In the genomic region with DNA sequence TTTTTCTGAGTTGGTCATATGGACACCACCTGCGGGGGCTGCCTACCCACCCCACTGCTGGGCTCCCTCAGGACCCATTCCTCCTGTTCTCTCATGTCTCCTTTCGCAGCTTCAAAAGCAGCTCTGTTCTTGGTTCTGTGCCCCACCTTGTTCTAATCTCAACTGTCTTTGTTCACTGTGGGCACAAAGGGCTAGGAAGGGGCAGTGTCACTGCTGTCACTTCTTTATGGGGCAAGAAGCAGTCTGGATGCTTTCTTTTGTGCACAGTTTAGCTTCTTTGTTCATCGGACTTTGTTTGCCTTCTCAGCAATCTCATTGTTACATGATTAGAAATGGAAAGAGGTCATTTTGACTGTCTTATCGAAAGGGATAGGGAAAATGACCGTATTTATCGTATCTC, we compare ENCODE assay signal across 17 cellular contexts. TPM values are rescaled to one million over a fixed set of nuclear protein-coding genes. Genes with fewer than 3 reads are reported as not detected.
"Had no signal": no experiment of that assay in that cellular context is flagged by ENCODE, and none has a peak within 500 bp of the region (broad histone marks: within the 10 kb centered on the region; RNA-seq: fewer than 3 reads in every experiment).

No MANE protein-coding gene starts in this region.

- H3K4me3 Mint-ChIP-seq: activated naive CD4-positive, alpha-beta T cell treated with anti-CD3 and anti-CD28 coated beads, Interleukin-2, amount 10 ng/mL, durations not matched to agents 7 days and 5 days; naive thymus-derived CD8-positive, alpha-beta T cell; stimulated activated effector memory CD8-positive, alpha-beta T cell treated with anti-CD3 and anti-CD28 coated beads, Interleukin-12 subunit alpha, Interleukin-12 subunit beta, amount 100 ng/mL, for 72 hours; T-helper 1 cell treated with Interleukin-12 subunit alpha and Interleukin-12 subunit beta and Interleukin-4 antibody, amounts not matched to agents 30 μg/mL and 1 μg/mL, for 36 hours had no signal

- H3K9me3 ChIP-seq: psoas muscle, vagina had no signal

- H3K27me3 Mint-ChIP-seq: activated naive CD4-positive, alpha-beta T cell treated with anti-CD3 and anti-CD28 coated beads, Interleukin-2, amount 10 ng/mL, durations not matched to agents 7 days and 5 days; naive thymus-derived CD8-positive, alpha-beta T cell had no signal

- H3K27ac Mint-ChIP-seq: activated naive CD4-positive, alpha-beta T cell treated with anti-CD3 and anti-CD28 coated beads, Interleukin-2, amount 10 ng/mL, durations not matched to agents 7 days and 5 days; activated T-helper 2 cell treated with anti-CD3 and anti-CD28 coated beads, Interferon-gamma antibody, Interleukin-2, Interleukin-4, amounts not matched to agents 10 μg/mL and 5 μg/mL and 100 μg/mL, durations not matched to agents 14 hours and 24 hours and 36 hours; naive thymus-derived CD8-positive, alpha-beta T cell; stimulated activated effector memory CD8-positive, alpha-beta T cell treated with anti-CD3 and anti-CD28 coated beads, Interleukin-12 subunit alpha, Interleukin-12 subunit beta, amount 100 ng/mL, for 72 hours; T-helper 1 cell treated with Interleukin-12 subunit alpha and Interleukin-12 subunit beta and Interleukin-4 antibody, amounts not matched to agents 30 μg/mL and 1 μg/mL, for 36 hours had no signal

- H3K27ac ChIP-seq: psoas muscle, vagina, VCaP had no signal

- H3K9me3 Mint-ChIP-seq: activated naive CD4-positive, alpha-beta T cell treated with anti-CD3 and anti-CD28 coated beads, Interleukin-2, amount 10 ng/mL, durations not matched to agents 7 days and 5 days; activated T-helper 2 cell treated with anti-CD3 and anti-CD28 coated beads, Interferon-gamma antibody, Interleukin-2, Interleukin-4, amounts not matched to agents 10 μg/mL and 5 μg/mL and 100 μg/mL, durations not matched to agents 14 hours and 24 hours and 36 hours; naive thymus-derived CD8-positive, alpha-beta T cell; stimulated activated effector memory CD8-positive, alpha-beta T cell treated with anti-CD3 and anti-CD28 coated beads, Interleukin-12 subunit alpha, Interleukin-12 subunit beta, amount 100 ng/mL, for 72 hours; T-helper 1 cell treated with Interleukin-12 subunit alpha and Interleukin-12 subunit beta and Interleukin-4 antibody, amounts not matched to agents 30 μg/mL and 1 μg/mL, for 36 hours had no signal

- DNase-seq: activated CD4-positive, alpha-beta T cell treated with anti-CD3 and anti-CD28 coated beads, Interleukin-2, amount 50 U/mL, for 48 hours; activated naive CD4-positive, alpha-beta T cell treated with anti-CD3 and anti-CD28 coated beads, Interleukin-2, amount 10 ng/mL, durations not matched to agents 7 days and 5 days; dorsolateral prefrontal cortex; head of caudate nucleus; naive thymus-derived CD8-positive, alpha-beta T cell; occipital lobe; psoas muscle; stimulated activated CD4-positive, alpha-beta T cell treated with anti-CD3 and anti-CD28 coated beads, Interleukin-1b, Interleukin-23, amount 100 ng/mL, for 48 hours had no signal

- ATAC-seq: naive thymus-derived CD8-positive, alpha-beta T cell; psoas muscle; sciatic nerve; stimulated activated effector memory CD8-positive, alpha-beta T cell treated with anti-CD3 and anti-CD28 coated beads, Interleukin-12 subunit alpha, Interleukin-12 subunit beta, amount 100 ng/mL, for 72 hours had no signal

- H3K4me3 ChIP-seq: dorsolateral prefrontal cortex, psoas muscle, vagina had no signal

- H3K27me3 ChIP-seq: dorsolateral prefrontal cortex, foreskin keratinocyte, vagina had no signal

RNA-seq across cellular contexts. Expression of a gene that starts 49.0 kb away (rescaled TPM):
- total RNA-seq: activated T-helper 2 cell treated with anti-CD3 and anti-CD28 coated beads, Interferon-gamma antibody, Interleukin-2, Interleukin-4, amounts not matched to agents 10 μg/mL and 5 μg/mL and 100 μg/mL, durations not matched to agents 14 hours and 24 hours and 36 hours; foreskin keratinocyte; lung microvascular endothelial cell; mucosa of gallbladder; naive thymus-derived CD8-positive, alpha-beta T cell; sciatic nerve had no signal
